9 cellular contexts compared by ENCODE assay signal in genomic region chr4:39045791-39046221, GRCh38. TPM values are rescaled to one million over a fixed set of nuclear protein-coding genes. Genes with fewer than 3 reads are reported as not detected.
DNase-seq lines count a peak whose midpoint lies in the region; ATAC-seq and TF ChIP-seq lines count a peak whose summit lies in the region.
"Had no signal": no experiment of that assay in that cellular context is flagged by ENCODE, and none has a peak within 500 bp of the region (broad histone marks: within the 10 kb centered on the region; RNA-seq: fewer than 3 reads in every experiment).

No MANE protein-coding gene starts in this region.

- H3K4me3 ChIP-seq in HUES48 (ENCODE audit: low read depth, low read length) (peak overlapping the region; percentile 84), upper lobe of right lung (peak overlapping the region; percentile 66)

- H3K36me3 ChIP-seq in HUES48 (ENCODE audit: control insufficient read depth, insufficient read depth, low read length) (no peaks in the 10 kb centered on the region), upper lobe of right lung (no peaks in the 10 kb centered on the region)

- no peak for TF ChIP-seq CTCF in upper lobe of right lung (IDR thresholded peaks at IDR 0.05)

- no peak overlapping the region for H3K9ac ChIP-seq in HUES48 (ENCODE audit: low read depth, low read length)

- H3K27me3 ChIP-seq in HUES48 (ENCODE audit: control insufficient read depth, insufficient read depth, low read length) (no peaks in the 10 kb centered on the region), upper lobe of right lung (no peaks in the 10 kb centered on the region)

- ATAC-seq in upper lobe of right lung: no peak

- peak overlapping the region; percentile 87 for H3K27ac ChIP-seq in HUES48 (ENCODE audit: low read depth, low read length)
- H3K27ac ChIP-seq in upper lobe of right lung: peak overlapping the region; percentile 81

- H3K9me3 ChIP-seq in HUES48 (ENCODE audit: control insufficient read depth, insufficient read depth, low read length) (no peaks in the 10 kb centered on the region), upper lobe of right lung (no peaks in the 10 kb centered on the region)

- H3K4me1 ChIP-seq in HUES48 (ENCODE audit: control insufficient read depth, insufficient read depth, low read length) (peaks cover 10% of the 10 kb centered on the region), upper lobe of right lung (peaks cover 39% of the 10 kb centered on the region)

- DNase-seq in AML-193 (lab: John Stamatoyannopoulos, UW) (peak; percentile 39 to 47), amniotic epithelial cell (ENCODE audit: low read depth) (peak; percentile 43), left kidney (ENCODE audit: low read depth, low spot score) (peak; percentile 29), upper lobe of right lung (no peak), NCI-H69 (lab: John Stamatoyannopoulos, UW) (no peak), HK-2 (ENCODE audit: unreplicated experiment) (no peak)
- no peak for DNase-seq in effector CD8-positive, alpha-beta T cell (lab: John Stamatoyannopoulos, UW)

- intact Hi-C loops in upper lobe of right lung (cut with DNase I): no loop called here

RNA-seq across cellular contexts. Expression of gene TMEM156, which starts 13.6 kb away (rescaled TPM):
- 1.2 TPM for total RNA-seq in upper lobe of right lung
- total RNA-seq: renal cortical epithelial cell had no signal

RNA-seq across cellular contexts. Expression of gene KLHL5, which starts 16.2 kb away (rescaled TPM):
- total RNA-seq in upper lobe of right lung: 34.0 TPM

Comparison
In these comparisons a context has a peak if more than half of its experiments do, and no peak if none do; other contexts are left out.
1. DNase-seq: peak in AML-193 (2 of 2), amniotic epithelial cell (single experiment) and left kidney (single experiment); none in upper lobe of right lung (single experiment), NCI-H69 (single experiment), HK-2 (single experiment) and effector CD8-positive, alpha-beta T cell (single experiment).